2 cellular contexts compared by ENCODE assay signal in the genomic region with DNA sequence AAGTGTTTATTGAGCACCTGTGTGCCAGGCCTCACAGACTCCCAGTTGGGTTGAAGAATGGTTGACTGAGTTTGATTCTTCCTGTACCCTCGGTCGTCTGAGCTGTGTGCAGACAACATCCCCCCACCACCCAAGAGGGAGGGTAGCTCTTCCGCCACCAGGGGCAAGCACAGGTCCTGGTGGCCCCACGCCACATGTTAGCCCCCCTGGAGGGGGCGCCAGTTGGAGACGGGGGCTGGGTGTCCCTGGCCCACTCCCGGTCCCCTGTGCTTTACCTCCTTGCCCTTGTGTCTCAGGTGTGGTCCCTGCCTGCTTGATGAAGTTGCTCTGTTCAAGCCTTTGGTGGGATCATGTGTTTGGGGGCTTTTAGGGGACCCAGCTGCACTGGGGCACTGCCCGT.
TF ChIP-seq lines count a peak whose summit lies in the region.

No MANE protein-coding gene starts in this region.

TF ChIP-seq in HepG2, 621 proteins besides CTCF, POLR2A, EP300 and RAD21:
- TF ChIP-seq AGO2 (optimal IDR thresholded peaks at IDR 0.05; ENCODE audit: low read depth, low read length) = peak; percentile 51
- no peak for TF ChIP-seq PHF8 (CRISPR knock-in tag; IDR thresholded peaks at IDR 0.05)

TF ChIP-seq in H1, 55 proteins besides CTCF, POLR2A, EP300 and RAD21:
- TF ChIP-seq CEBPB (IDR thresholded peaks at IDR 0.05; ENCODE audit: low read depth, low read length) (no peak), YY1 (IDR thresholded peaks at IDR 0.05; ENCODE audit: low read depth, low read length) (no peak), KDM1A (IDR thresholded peaks at IDR 0.05; ENCODE audit: borderline replicate concordance, low read length) (no peak), CREB1 (IDR thresholded peaks at IDR 0.05) (no peak), NANOG (IDR thresholded peaks at IDR 0.05; ENCODE audit: insufficient read depth, low read depth, low read length, poor library complexity, severe bottlenecking) (no peak), SUZ12 (IDR thresholded peaks at IDR 0.05; ENCODE audit: low read length) (no peak), BRCA1 (IDR thresholded peaks at IDR 0.05; ENCODE audit: low read depth, low read length) (no peak), CHD1 (IDR thresholded peaks at IDR 0.05; ENCODE audit: low read depth, low read length) (no peak), SIX5 (IDR thresholded peaks at IDR 0.05; ENCODE audit: low read depth, low read length) (no peak), FOSL1 (IDR thresholded peaks at IDR 0.05; ENCODE audit: insufficient read depth, low read depth, low read length) (no peak), GTF2F1 (IDR thresholded peaks at IDR 0.05; ENCODE audit: borderline replicate concordance, low read depth, low read length) (no peak), HDAC6 (IDR thresholded peaks at IDR 0.05; ENCODE audit: low read depth, low read length) (no peak), TBP (IDR thresholded peaks at IDR 0.05; ENCODE audit: low read depth, low read length) (no peak), GABPA (IDR thresholded peaks at IDR 0.05; ENCODE audit: borderline replicate concordance, insufficient read depth, low read length) (no peak)
- TF ChIP-seq, protein P1, sequence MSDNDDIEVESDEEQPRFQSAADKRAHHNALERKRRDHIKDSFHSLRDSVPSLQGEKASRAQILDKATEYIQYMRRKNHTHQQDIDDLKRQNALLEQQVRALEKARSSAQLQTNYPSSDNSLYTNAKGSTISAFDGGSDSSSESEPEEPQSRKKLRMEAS (IDR thresholded peaks at IDR 0.05) = no peak
- TF ChIP-seq, protein P2, sequence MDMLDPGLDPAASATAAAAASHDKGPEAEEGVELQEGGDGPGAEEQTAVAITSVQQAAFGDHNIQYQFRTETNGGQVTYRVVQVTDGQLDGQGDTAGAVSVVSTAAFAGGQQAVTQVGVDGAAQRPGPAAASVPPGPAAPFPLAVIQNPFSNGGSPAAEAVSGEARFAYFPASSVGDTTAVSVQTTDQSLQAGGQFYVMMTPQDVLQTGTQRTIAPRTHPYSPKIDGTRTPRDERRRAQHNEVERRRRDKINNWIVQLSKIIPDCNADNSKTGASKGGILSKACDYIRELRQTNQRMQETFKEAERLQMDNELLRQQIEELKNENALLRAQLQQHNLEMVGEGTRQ (IDR thresholded peaks at IDR 0.05; ENCODE audit: low read length) = no peak
- TF ChIP-seq, protein P3, sequence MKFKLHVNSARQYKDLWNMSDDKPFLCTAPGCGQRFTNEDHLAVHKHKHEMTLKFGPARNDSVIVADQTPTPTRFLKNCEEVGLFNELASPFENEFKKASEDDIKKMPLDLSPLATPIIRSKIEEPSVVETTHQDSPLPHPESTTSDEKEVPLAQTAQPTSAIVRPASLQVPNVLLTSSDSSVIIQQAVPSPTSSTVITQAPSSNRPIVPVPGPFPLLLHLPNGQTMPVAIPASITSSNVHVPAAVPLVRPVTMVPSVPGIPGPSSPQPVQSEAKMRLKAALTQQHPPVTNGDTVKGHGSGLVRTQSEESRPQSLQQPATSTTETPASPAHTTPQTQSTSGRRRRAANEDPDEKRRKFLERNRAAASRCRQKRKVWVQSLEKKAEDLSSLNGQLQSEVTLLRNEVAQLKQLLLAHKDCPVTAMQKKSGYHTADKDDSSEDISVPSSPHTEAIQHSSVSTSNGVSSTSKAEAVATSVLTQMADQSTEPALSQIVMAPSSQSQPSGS (IDR thresholded peaks at IDR 0.05; ENCODE audit: low read length) = no peak
